Comparison of ENCODE assay signal across 2 cellular contexts in genomic region chr1:109237512-109237911, GRCh38.
TF ChIP-seq lines count a peak whose summit lies in the region.

No MANE protein-coding gene starts in this region.

TF ChIP-seq in HCT116, 20 proteins besides CTCF, POLR2A, EP300 and RAD21:
- TF ChIP-seq JUND (IDR thresholded peaks at IDR 0.05), result no peak
- TF ChIP-seq REST (IDR thresholded peaks at IDR 0.05; ENCODE audit: low read depth), result no peak
- no peak for TF ChIP-seq POLR2AphosphoS5 (IDR thresholded peaks at IDR 0.05; ENCODE audit: low read depth, low read length)
- TF ChIP-seq YY1 (IDR thresholded peaks at IDR 0.05; ENCODE audit: extremely low read depth, insufficient replicate concordance, low read depth, low read length), result no peak
- no peak for TF ChIP-seq EGR1 (IDR thresholded peaks at IDR 0.05; ENCODE audit: low read depth)
- no peak for TF ChIP-seq EZH2phosphoT487 (IDR thresholded peaks at IDR 0.05; ENCODE audit: borderline replicate concordance)
- no peak for TF ChIP-seq MAX (IDR thresholded peaks at IDR 0.05)
- no peak for TF ChIP-seq TCF7L2 (IDR thresholded peaks at IDR 0.05; ENCODE audit: borderline replicate concordance, extremely low read depth, insufficient read depth, insufficient read length)
- no peak for TF ChIP-seq ZFX (IDR thresholded peaks at IDR 0.05)
- no peak for TF ChIP-seq SP1 (IDR thresholded peaks at IDR 0.05; ENCODE audit: low read depth)
- TF ChIP-seq ZBTB33 (IDR thresholded peaks at IDR 0.05; ENCODE audit: extremely low read depth, insufficient replicate concordance, low read length), result no peak
- no peak for TF ChIP-seq ELF1 (IDR thresholded peaks at IDR 0.05; ENCODE audit: borderline replicate concordance, low read depth)
- TF ChIP-seq SIN3A (IDR thresholded peaks at IDR 0.05; ENCODE audit: low read depth), result no peak
- TF ChIP-seq ATF3 (IDR thresholded peaks at IDR 0.05), result no peak
- no peak for TF ChIP-seq SRF (IDR thresholded peaks at IDR 0.05; ENCODE audit: low read depth)
- TF ChIP-seq FOSL1 (IDR thresholded peaks at IDR 0.05; ENCODE audit: low read depth), result no peak

TF ChIP-seq in GM12878, 131 proteins besides CTCF, POLR2A, EP300 and RAD21:
- TF ChIP-seq POLR2AphosphoS5 (IDR thresholded peaks at IDR 0.05; ENCODE audit: low read length) (no peak), JUND (IDR thresholded peaks at IDR 0.05; ENCODE audit: low read depth, low read length) (no peak), CBX3 (IDR thresholded peaks at IDR 0.05; ENCODE audit: borderline replicate concordance, low read depth) (no peak), BCL3 (IDR thresholded peaks at IDR 0.05; ENCODE audit: borderline replicate concordance, insufficient read depth, low read depth, low read length, poor library complexity, severe bottlenecking) (no peak), PML (IDR thresholded peaks at IDR 0.05; ENCODE audit: low read length) (no peak), IRF3 (IDR thresholded peaks at IDR 0.05) (no peak), HCFC1 (IDR thresholded peaks at IDR 0.05; ENCODE audit: low read length) (no peak), RBBP5 (conservative IDR thresholded peaks at IDR 0.05) (no peak), ZBTB11 (CRISPR knock-in tag; IDR thresholded peaks at IDR 0.05) (no peak), MTA2 (IDR thresholded peaks at IDR 0.05; ENCODE audit: low read depth) (no peak), SPI1 (IDR thresholded peaks at IDR 0.05; ENCODE audit: borderline replicate concordance, insufficient read depth, low read depth, low read length) (no peak), IRF4 (IDR thresholded peaks at IDR 0.05; ENCODE audit: low read depth, low read length) (no peak), ZNF592 (IDR thresholded peaks at IDR 0.05) (no peak), BRCA1 (IDR thresholded peaks at IDR 0.05; ENCODE audit: low read depth, low read length) (no peak), RB1 (IDR thresholded peaks at IDR 0.05; ENCODE audit: borderline replicate concordance) (no peak)
